In the genomic region with DNA sequence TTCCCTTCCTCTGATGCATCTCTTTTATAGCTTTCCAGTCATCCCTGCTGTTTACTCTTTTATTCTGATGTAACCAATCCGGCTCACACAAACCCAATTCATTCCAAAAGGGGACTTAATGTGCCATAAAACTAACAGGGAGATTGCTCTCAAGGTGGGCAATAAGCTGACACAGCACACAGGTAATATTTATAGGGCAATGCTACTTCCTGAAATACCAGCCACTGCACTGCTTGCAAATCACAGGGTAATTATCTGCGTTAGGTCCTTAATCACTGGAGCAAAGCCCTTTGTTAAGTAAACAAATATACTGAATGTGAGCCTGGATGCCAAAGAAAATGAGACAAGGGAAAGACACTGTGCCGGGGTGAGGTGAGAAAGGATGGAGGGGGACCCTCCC, we compare ENCODE assay signal across 1 cellular context.
TF ChIP-seq lines count a peak whose summit lies in the region.

No MANE protein-coding gene starts in this region.

TF ChIP-seq in GM23338, 12 proteins besides CTCF, POLR2A, EP300 and RAD21 (continued from another document):
- TF ChIP-seq ZNF462 (CRISPR knock-in tag; IDR thresholded peaks at IDR 0.05) = no peak
- TF ChIP-seq REST (IDR thresholded peaks at IDR 0.05; ENCODE audit: unreplicated experiment) = no peak
- no peak for TF ChIP-seq STAT1 (IDR thresholded peaks at IDR 0.05; ENCODE audit: unreplicated experiment)
